21 cellular contexts compared by ENCODE assay signal in the genomic region with DNA sequence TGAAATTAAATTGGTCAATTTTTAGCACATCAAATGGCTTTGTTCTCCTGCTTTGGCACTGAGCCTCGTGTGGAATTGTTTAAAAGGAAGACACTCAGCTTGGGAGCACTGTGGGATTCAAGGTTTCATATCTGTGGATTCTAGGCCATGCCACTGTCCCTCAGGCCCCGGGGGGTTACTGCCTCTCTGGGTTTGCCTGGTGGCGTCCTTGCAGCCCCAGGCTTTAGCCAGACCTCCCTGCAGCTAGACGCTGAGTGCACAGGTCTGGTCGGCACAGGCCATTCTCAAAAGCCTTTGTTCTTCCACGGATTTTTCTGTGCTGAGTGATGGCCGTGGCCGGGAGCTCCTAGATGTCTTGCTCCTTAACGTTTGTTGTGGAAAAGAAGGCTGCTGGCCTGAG.
"Had no signal": no experiment of that assay in that cellular context is flagged by ENCODE, and none has a peak within 500 bp of the region (broad histone marks: within the 10 kb centered on the region; RNA-seq: fewer than 3 reads in every experiment).

No MANE protein-coding gene starts in this region.

- H3K36me3 Mint-ChIP-seq: activated naive CD8-positive, alpha-beta T cell treated with anti-CD3 and anti-CD28 coated beads, Interleukin-2, amount 10 ng/mL, durations not matched to agents 7 days and 5 days had no signal

- DNase-seq: activated CD4-positive, alpha-beta T cell treated with anti-CD3 and anti-CD28 coated beads for 48 hours; activated CD4-positive, alpha-beta T cell treated with anti-CD3 and anti-CD28 coated beads, Interleukin-2, amount 50 U/mL, for 4 hours; activated CD4-positive, CD25-positive, alpha-beta regulatory T cell treated with anti-CD3 and anti-CD28 coated beads, Interleukin-2, amount 50 U/mL, for 72 hours; activated CD8-positive, alpha-beta memory T cell treated with anti-CD3 and anti-CD28 coated beads, Interleukin-2, amount 50 U/mL, for 48 hours; activated CD8-positive, alpha-beta T cell treated with anti-CD3 and anti-CD28 coated beads, Interleukin-2, amount 10 ng/mL, durations not matched to agents 7 days and 5 days; activated naive CD4-positive, alpha-beta T cell treated with anti-CD3 and anti-CD28 coated beads, Interleukin-2, amount 50 U/mL, for 16 hours; activated naive CD8-positive, alpha-beta T cell treated with anti-CD3 and anti-CD28 coated beads, Interleukin-2, amount 10 ng/mL, durations not matched to agents 7 days and 5 days; activated T-cell treated with anti-CD3 and anti-CD28 coated beads, Interleukin-2, amount 50 U/mL, for 1 hour; body of pancreas; central memory CD4-positive, alpha-beta T cell; Kasumi-1; KBM-7; NCI-H1092; NCI-H1417; NCI-H1694 treated with DMSO at 0.1 percent for 48 hours; NCI-H2029 treated with DMSO at 0.1 percent for 48 hours; NCI-H446 treated with DMSO at 0.1 percent for 48 hours; NCI-H524 treated with DMSO at 0.1 percent for 48 hours; PC-3; SHP77 had no signal

- H3K4me1 Mint-ChIP-seq: activated naive CD8-positive, alpha-beta T cell treated with anti-CD3 and anti-CD28 coated beads, Interleukin-2, amount 10 ng/mL, durations not matched to agents 7 days and 5 days had no signal

- H3K27ac Mint-ChIP-seq: activated CD8-positive, alpha-beta T cell treated with anti-CD3 and anti-CD28 coated beads, Interleukin-2, amount 10 ng/mL, durations not matched to agents 7 days and 5 days; activated naive CD8-positive, alpha-beta T cell treated with anti-CD3 and anti-CD28 coated beads, Interleukin-2, amount 10 ng/mL, durations not matched to agents 7 days and 5 days; T-helper 1 cell treated with Interleukin-12 subunit alpha and Interleukin-12 subunit beta and Interleukin-4 antibody, amounts not matched to agents 30 μg/mL and 1 μg/mL, for 36 hours had no signal

- H3K4me3 Mint-ChIP-seq: activated CD8-positive, alpha-beta T cell treated with anti-CD3 and anti-CD28 coated beads, Interleukin-2, amount 10 ng/mL, durations not matched to agents 7 days and 5 days; activated naive CD8-positive, alpha-beta T cell treated with anti-CD3 and anti-CD28 coated beads, Interleukin-2, amount 10 ng/mL, durations not matched to agents 7 days and 5 days; T-helper 1 cell treated with Interleukin-12 subunit alpha and Interleukin-12 subunit beta and Interleukin-4 antibody, amounts not matched to agents 30 μg/mL and 1 μg/mL, for 36 hours had no signal

- H3K9me3 Mint-ChIP-seq: T-helper 1 cell treated with Interleukin-12 subunit alpha and Interleukin-12 subunit beta and Interleukin-4 antibody, amounts not matched to agents 30 μg/mL and 1 μg/mL, for 36 hours had no signal

- H3K27me3 Mint-ChIP-seq: activated naive CD8-positive, alpha-beta T cell treated with anti-CD3 and anti-CD28 coated beads, Interleukin-2, amount 10 ng/mL, durations not matched to agents 7 days and 5 days had no signal

- ATAC-seq: activated CD8-positive, alpha-beta T cell treated with anti-CD3 and anti-CD28 coated beads, Interleukin-2, amount 10 ng/mL, durations not matched to agents 7 days and 5 days; body of pancreas; PC-3 had no signal
